Comparison of ENCODE assay signal across 9 cellular contexts in genomic region chr20:44018684-44019637, GRCh38.
DNase-seq lines count a peak whose midpoint lies in the region; ATAC-seq, FAIRE-seq and TF ChIP-seq lines count a peak whose summit lies in the region.
"Had no signal": no experiment of that assay in that cellular context is flagged by ENCODE, and none has a peak within 500 bp of the region (broad histone marks: within the 10 kb centered on the region; RNA-seq: fewer than 3 reads in every experiment).

No MANE protein-coding gene starts in this region.

- H3K27me3 Mint-ChIP-seq in osteocyte (ENCODE audit: unreplicated experiment), result peaks cover 46% of the 10 kb centered on the region

- no peaks in the 10 kb centered on the region for H3K9me3 Mint-ChIP-seq in activated naive CD4-positive, alpha-beta T cell treated with anti-CD3 and anti-CD28 coated beads, Interleukin-2, amount 50 U/mL, for 72 hours
- H3K9me3 Mint-ChIP-seq in osteocyte (ENCODE audit: unreplicated experiment), result no peaks in the 10 kb centered on the region

- H3K4me3 ChIP-seq in AG04450 (ENCODE audit: low read depth, low read length), result peak overlapping the region; percentile 10; the same call in 1 of the 2 replicates
- no peak overlapping the region for H3K4me3 ChIP-seq in muscle layer of colon (ENCODE audit: low read depth in 1 of 2, low read length in 2 of 2)

- H3K9ac ChIP-seq in muscle layer of colon (ENCODE audit: low read length), result no peak overlapping the region
- H3K9ac ChIP-seq: KMS-11 had no signal

- TF ChIP-seq CTCF in AG04450 (IDR thresholded peaks at IDR 0.05; ENCODE audit: low read depth, low read length), result no peak
- no peak for TF ChIP-seq CTCF in osteocyte (IDR thresholded peaks at IDR 0.05)

- H3K4me3 Mint-ChIP-seq in osteocyte (ENCODE audit: unreplicated experiment), result no peak overlapping the region

- peaks cover 7% of the 10 kb centered on the region for H3K4me1 Mint-ChIP-seq in osteocyte (ENCODE audit: unreplicated experiment)

- H3K9me3 ChIP-seq in AG04450 (ENCODE audit: control insufficient read depth, insufficient read depth, low read length) (no peaks in the 10 kb centered on the region; the same call in 1 of the 2 replicates), muscle layer of colon (ENCODE audit: low read length) (no peaks in the 10 kb centered on the region)

- no peaks in the 10 kb centered on the region for H3K36me3 ChIP-seq in muscle layer of colon (ENCODE audit: insufficient read depth, low read length)

- POLR2A ChIA-PET in AG04450 (lab: Yijun Ruan, JAX), result interaction anchor here (0.6 to 1.4 kb wide), 3 partner anchors 35 to 274 kb away, joined by 3 read pairs; no protein-coding TSS in a partner anchor

- H3K4me1 ChIP-seq in muscle layer of colon (ENCODE audit: insufficient read depth, low read length), result peaks cover 47% of the 10 kb centered on the region

- no peak for ATAC-seq in activated naive CD4-positive, alpha-beta T cell treated with anti-CD3 and anti-CD28 coated beads, Interleukin-2, amount 50 U/mL, for 72 hours
- no peak for ATAC-seq in GM21526 (IDR thresholded peaks at IDR 0.05; ENCODE audit: low FRiP score, unreplicated experiment)

- DNase-seq in AG04450 (ENCODE audit: low read depth, low spot score), result no peak
- no peak for DNase-seq in GM19239 (ENCODE audit: insufficient read length, low spot score)
- DNase-seq in activated naive CD4-positive, alpha-beta T cell treated with anti-CD3 and anti-CD28 coated beads, Interleukin-2, amount 50 U/mL, for 72 hours (ENCODE audit: low spot score in 2 of 2), result no peak
- DNase-seq in stimulated activated naive CD4-positive, alpha-beta T cell treated with Interleukin-2 at 50 U/mL for 16 hours (lab: John Stamatoyannopoulos, UW), result no peak
- DNase-seq in osteocyte (ENCODE audit: extremely low spot score, unreplicated experiment), result no peak
- no peak for DNase-seq in effector CD4-positive, alpha-beta T cell

- H3K27ac ChIP-seq in AG04450 (ENCODE audit: low read depth, low read length), result peak overlapping the region; percentile 52
- H3K27ac ChIP-seq in muscle layer of colon (ENCODE audit: low read depth, low read length), result peak overlapping the region; percentile 61

- CTCF ChIA-PET in AG04450 (lab: Charles Lee), result interaction anchor here (1.0 to 1.1 kb wide), 2 partner anchors 77 to 176 kb away, joined by 3 read pairs; no protein-coding TSS in a partner anchor

- H3K36me3 Mint-ChIP-seq in activated naive CD4-positive, alpha-beta T cell treated with anti-CD3 and anti-CD28 coated beads, Interleukin-2, amount 50 U/mL, for 72 hours, result no peaks in the 10 kb centered on the region
- no peaks in the 10 kb centered on the region for H3K36me3 Mint-ChIP-seq in osteocyte (ENCODE audit: unreplicated experiment)

- H3K27me3 ChIP-seq in AG04450 (ENCODE audit: control insufficient read depth, insufficient read depth, low read length) (no peaks in the 10 kb centered on the region), muscle layer of colon (ENCODE audit: control insufficient read depth in 1 of 2, insufficient read depth in 2 of 2, low read length in 2 of 2) (no peaks in the 10 kb centered on the region)

- H3K27ac Mint-ChIP-seq in activated naive CD4-positive, alpha-beta T cell treated with anti-CD3 and anti-CD28 coated beads, Interleukin-2, amount 50 U/mL, for 72 hours, result peak overlapping the region; percentile 57 to 82
- H3K27ac Mint-ChIP-seq in osteocyte (ENCODE audit: unreplicated experiment), result no peak overlapping the region

- FAIRE-seq in GM19239 (lab: Jason Lieb, UNC), result peak; percentile 11
